17 cellular contexts compared by ENCODE assay signal in genomic region chr1:163231385-163231784, GRCh38. TPM values are rescaled to one million over a fixed set of nuclear protein-coding genes. Genes with fewer than 3 reads are reported as not detected.
A peak's percentile ranks its signal among the peaks of the same experiment; 100 is the strongest.
DNase-seq lines count a peak whose midpoint lies in the region; ATAC-seq and TF ChIP-seq lines count a peak whose summit lies in the region.
"Had no signal": no experiment of that assay in that cellular context is flagged by ENCODE, and none has a peak within 500 bp of the region (broad histone marks: within the 10 kb centered on the region; RNA-seq: fewer than 3 reads in every experiment).

No MANE protein-coding gene starts in this region.

- in situ Hi-C loops in Panc1 (cut with HindIII; ENCODE audit: low pct_unique_long_range_greater_than_20kb, low sequenced_read_pairs), result no loop called here
- in situ Hi-C loops in KBM-7 (cut with MboI; ENCODE audit: low pct_unique_long_range_greater_than_20kb, low sequenced_read_pairs), result no loop called here

- no peaks in the 10 kb centered on the region for H4K20me1 ChIP-seq in fibroblast of lung (ENCODE audit: control insufficient read depth, extremely low read depth, insufficient read depth, low read length)
- H4K20me1 ChIP-seq: BLaER1 had no signal

- no peak overlapping the region for H3K9ac ChIP-seq in fibroblast of lung (ENCODE audit: insufficient read depth, low read length)
- H3K9ac ChIP-seq: BLaER1 had no signal

- CTCF ChIA-PET in Panc1 (lab: Charles Lee), result no interaction called here

- H3K36me3 ChIP-seq in Panc1 (ENCODE audit: control insufficient read depth, insufficient read depth, low read length) (no peaks in the 10 kb centered on the region), fibroblast of lung (ENCODE audit: control insufficient read depth, insufficient read depth, low read length) (no peaks in the 10 kb centered on the region)
- H3K36me3 ChIP-seq: BLaER1 had no signal

- H3K4me1 ChIP-seq in Panc1 (ENCODE audit: control insufficient read depth, insufficient read depth, low read length) (no peaks in the 10 kb centered on the region), fibroblast of lung (ENCODE audit: control insufficient read depth, extremely low read depth, insufficient read depth, low read length) (no peaks in the 10 kb centered on the region)
- H3K4me1 ChIP-seq: BLaER1 had no signal

- H3K27me3 ChIP-seq in Panc1 (ENCODE audit: control insufficient read depth, insufficient read depth, low read length) (no peaks in the 10 kb centered on the region), fibroblast of lung (ENCODE audit: control insufficient read depth, insufficient read depth, low read length) (no peaks in the 10 kb centered on the region)
- H3K27me3 ChIP-seq: BLaER1 had no signal

- H3K4me3 ChIP-seq in Panc1 (ENCODE audit: low read depth in 2 of 2, low read length in 2 of 2) (no peak overlapping the region), fibroblast of lung (replicated peaks in 1 of 4; ENCODE audit: control extremely low read depth in 1 of 4, insufficient read depth in 1 of 4, low read depth in 3 of 4, low read length in 4 of 4) (no peak overlapping the region)
- H3K4me3 ChIP-seq: BLaER1, lung had no signal

- no peaks in the 10 kb centered on the region for H3K79me2 ChIP-seq in fibroblast of lung (ENCODE audit: control insufficient read depth, insufficient read depth, low read length)

- ATAC-seq in Panc1, result no peak
- ATAC-seq in GM21723 (IDR thresholded peaks at IDR 0.05; ENCODE audit: unreplicated experiment), result no peak

- BruUV-seq in Panc1 (replicated peaks; lab: Mats Ljungman, UMichigan), result no TSS peak

- intact Hi-C loops in Panc1 (cut with micrococcal nuclease; ENCODE audit: unreplicated experiment), result no loop called here

- TF ChIP-seq CTCF in AG09319 (IDR thresholded peaks at IDR 0.05; ENCODE audit: low read depth, low read length) (no peak), Panc1 (IDR thresholded peaks at IDR 0.05) (no peak), fibroblast of lung (conservative IDR thresholded peaks at IDR 0.05 in 1 of 2, IDR thresholded peaks at IDR 0.05 in 1 of 2; ENCODE audit: low read depth in 1 of 2, low read length in 2 of 2) (no peak)

- H2AFZ ChIP-seq in fibroblast of lung (ENCODE audit: low read length), result no peak overlapping the region

- H3K9me3 ChIP-seq in Panc1 (ENCODE audit: control insufficient read depth, insufficient read depth, low read depth, low read length), result no peaks in the 10 kb centered on the region
- H3K9me3 ChIP-seq in fibroblast of lung (ENCODE audit: control insufficient read depth, insufficient read depth, low read depth, low read length), result no peaks in the 10 kb centered on the region

- POLR2A ChIA-PET in Panc1 (lab: Charles Lee), result no interaction called here

- H3K4me2 ChIP-seq in fibroblast of lung (ENCODE audit: extremely low read depth, insufficient read depth, low read length), result peak overlapping the region; percentile 25
- H3K4me2 ChIP-seq: BLaER1 had no signal

- peak; percentile 41 for DNase-seq in AG09319 (ENCODE audit: extremely low read depth, low read depth)
- DNase-seq in Panc1 (ENCODE audit: low read depth, low spot score), result peak; percentile 15
- DNase-seq in fibroblast of lung (ENCODE audit: low read depth in 2 of 2), result peak; percentile 58 to 77
- peak; percentile 78 for DNase-seq in myocyte (ENCODE audit: low read depth)
- no peak for DNase-seq in activated CD8-positive, alpha-beta memory T cell treated with anti-CD3 and anti-CD28 coated beads, Interleukin-2, amount 50 U/mL, for 4 hours
- no peak for DNase-seq in amygdala (lab: John Stamatoyannopoulos, UW)
- DNase-seq in KBM-7, result no peak
- DNase-seq: activated naive CD4-positive, alpha-beta T cell treated with anti-CD3 and anti-CD28 coated beads, Interleukin-2, amount 10 ng/mL, durations not matched to agents 7 days and 5 days; DMS79; MV-4-11; NCI-H446; occipital lobe; stimulated activated CD4-positive, alpha-beta T cell treated with anti-CD3 and anti-CD28 coated beads, Interleukin-15, amount 100 ng/mL, for 24 hours had no signal

- no peak overlapping the region for H3K27ac ChIP-seq in Panc1 (ENCODE audit: low read length)
- no peak overlapping the region for H3K27ac ChIP-seq in fibroblast of lung (ENCODE audit: insufficient read depth, low read length)
- H3K27ac ChIP-seq: BLaER1 had no signal

RNA-seq across cellular contexts. Expression of gene RGS5, which starts 28.7 kb away (rescaled TPM):
- 1.5 TPM for total RNA-seq in Panc1 (2021; ENCODE audit: unreplicated experiment)
- 1.2 TPM for polyA plus RNA-seq in Panc1 (2012; ENCODE audit: insufficient read length)
- 3.1 and 6.6 TPM in 2 replicates for total RNA-seq in fibroblast of lung
- 12.3 and 17.9 TPM in 2 replicates for polyA plus RNA-seq in fibroblast of lung
- polyA plus RNA-seq in fibroblast of lung (2012), result 5.0 and 5.6 TPM in 2 replicates
- 3.9 and 6.6 TPM in 2 replicates for polyA minus RNA-seq in fibroblast of lung (ENCODE audit: low replicate concordance)
- 2.3 and 3.7 TPM in 2 replicates for total RNA-seq in myocyte
- polyA plus RNA-seq in myocyte (2012), result 2.8 TPM
- total RNA-seq: HT-29 had no signal

Comparison
In these comparisons a context has a peak if more than half of its experiments do, and no peak if none do; other contexts are left out.
1. DNase-seq: peak in AG09319 (single experiment), Panc1 (single experiment), fibroblast of lung (2 of 2) and myocyte (single experiment); none in activated CD8-positive, alpha-beta memory T cell treated with anti-CD3 and anti-CD28 coated beads, Interleukin-2, amount 50 U/mL, for 4 hours (single experiment), amygdala (0 of 56) and KBM-7 (single experiment).